Comparison of ENCODE assay signal across 8 cellular contexts in genomic region chr17:45098869-45099616, GRCh38. TPM values are rescaled to one million over a fixed set of nuclear protein-coding genes. Genes with fewer than 3 reads are reported as not detected.
DNase-seq lines count a peak whose midpoint lies in the region; ATAC-seq and TF ChIP-seq lines count a peak whose summit lies in the region.

No MANE protein-coding gene starts in this region.

- intact Hi-C loops in left ventricle myocardium superior (cut with micrococcal nuclease) = loop anchor here (10.0 kb wide), 1 partner anchor 184 kb away; the partner anchor contains the start of gene GFAP

- TF ChIP-seq CTCF in retinal pigment epithelial cell (conservative IDR thresholded peaks at IDR 0.05; ENCODE audit: low read depth, low read length) = peak; percentile 94

- DNase-seq in GM04504 (ENCODE audit: low read depth) (peak; percentile 40), NCI-H128 (lab: John Stamatoyannopoulos, UW; ENCODE audit: unreplicated experiment) (peak; percentile 13), T-helper 2 cell (peak; percentile 21 to 69 (median 58)), amygdala (lab: John Stamatoyannopoulos, UW) (peak in 51 of 56 donors; percentile 17 to 85 (median 65)), left ventricle myocardium superior (peak; percentile 92), retinal pigment epithelial cell (ENCODE audit: low read depth) (peak; percentile 42)

- H3K4me3 ChIP-seq in retinal pigment epithelial cell (ENCODE audit: low read length) = no peak overlapping the region

- ATAC-seq in left ventricle myocardium superior (peak; percentile 75), GM18873 (IDR thresholded peaks at IDR 0.05; ENCODE audit: low FRiP score, unreplicated experiment) (no peak), HG03039 (IDR thresholded peaks at IDR 0.05; ENCODE audit: unreplicated experiment) (no peak)

RNA-seq across cellular contexts. Expression of gene PLCD3, which starts 33.3 kb away (rescaled TPM):
- 281 TPM for total RNA-seq in left ventricle myocardium superior

RNA-seq across cellular contexts. Expression of gene ACBD4, which starts 36.4 kb away (rescaled TPM):
- 7.7 TPM for total RNA-seq in left ventricle myocardium superior

RNA-seq across cellular contexts. Expression of gene NMT1, which starts 37.9 kb away (rescaled TPM):
- total RNA-seq in left ventricle myocardium superior = 114 TPM

RNA-seq across cellular contexts. Expression of gene DCAKD, which starts 47.6 kb away (rescaled TPM):
- total RNA-seq in left ventricle myocardium superior = 25.6 TPM

RNA-seq across cellular contexts. Expression of gene HEXIM1, which starts 49.2 kb away (rescaled TPM):
- 35.1 TPM for total RNA-seq in left ventricle myocardium superior

Comparison
In these comparisons a context has a peak if more than half of its experiments do, and no peak if none do; other contexts are left out.
1. DNase-seq: peak in every context shown above with its lines; median percentile 92 in left ventricle myocardium superior; 65 in amygdala; 58 in T-helper 2 cell; 42 in retinal pigment epithelial cell; 40 in GM04504; 13 in NCI-H128.